In genomic region chr11:71410363-71410966, GRCh38 we compare ENCODE assay signal across 28 cellular contexts.
"Had no signal": no experiment of that assay in that cellular context is flagged by ENCODE, and none has a peak within 500 bp of the region (broad histone marks: within the 10 kb centered on the region; RNA-seq: fewer than 3 reads in every experiment).

No MANE protein-coding gene starts in this region.

- H3K9me3 ChIP-seq: adrenal gland, body of pancreas, colonic mucosa had no signal

- DNase-seq: activated CD4-positive, alpha-beta memory T cell treated with anti-CD3 and anti-CD28 coated beads for 36 hours; activated CD4-positive, alpha-beta T cell treated with anti-CD3 and anti-CD28 coated beads for 36 hours; activated CD4-positive, alpha-beta T cell treated with anti-CD3 and anti-CD28 coated beads, Interleukin-2, amount 10 ng/mL, durations not matched to agents 24 days and 14 days; activated CD4-positive, CD25-positive, alpha-beta regulatory T cell; activated CD4-positive, CD25-positive, alpha-beta regulatory T cell treated with anti-CD3 and anti-CD28 coated beads, Interleukin-2, amount 50 U/mL, for 72 hours; activated CD8-positive, alpha-beta memory T cell treated with anti-CD3 and anti-CD28 coated beads, Interleukin-2, amount 10 ng/mL, durations not matched to agents 7 days and 5 days; activated CD8-positive, alpha-beta memory T cell treated with anti-CD3 and anti-CD28 coated beads, Interleukin-2, amount 50 U/mL, for 4 hours; activated CD8-positive, alpha-beta T cell treated with anti-CD3 and anti-CD28 coated beads, Interleukin-2, amount 10 ng/mL, durations not matched to agents 7 days and 5 days; activated effector memory CD4-positive, alpha-beta T cell treated with anti-CD3 and anti-CD28 coated beads, Interleukin-2, amount 50 U/mL, for 16 hours; activated naive CD4-positive, alpha-beta T cell treated with anti-CD3 and anti-CD28 coated beads for 36 hours; activated naive CD8-positive, alpha-beta T cell treated with anti-CD3 and anti-CD28 coated beads for 36 hours; activated naive CD8-positive, alpha-beta T cell treated with anti-CD3 and anti-CD28 coated beads, Interleukin-2, amount 50 U/mL, for 24 hours; activated T-cell treated with anti-CD3 and anti-CD28 coated beads, Interleukin-2, amount 50 U/mL, for 1 hour; activated T-cell treated with anti-CD3 and anti-CD28 coated beads, Interleukin-2, amount 50 U/mL, for 48 hours; adrenal gland; amygdala; aorta; body of pancreas; caudate nucleus; colonic mucosa; effector CD8-positive, alpha-beta T cell; foreskin fibroblast; head of caudate nucleus; T-helper 17 cell; T1000 had no signal

- ATAC-seq: activated CD4-positive, alpha-beta T cell treated with anti-CD3 and anti-CD28 coated beads for 36 hours; activated CD8-positive, alpha-beta memory T cell treated with anti-CD3 and anti-CD28 coated beads, Interleukin-2, amount 10 ng/mL, durations not matched to agents 7 days and 5 days; activated CD8-positive, alpha-beta T cell treated with anti-CD3 and anti-CD28 coated beads, Interleukin-2, amount 10 ng/mL, durations not matched to agents 7 days and 5 days; activated naive CD8-positive, alpha-beta T cell treated with anti-CD3 and anti-CD28 coated beads, Interleukin-2, amount 50 U/mL, for 24 hours; body of pancreas; esophagus mucosa; T-helper 17 cell had no signal

- H3K4me3 ChIP-seq: adrenal gland, body of pancreas, colonic mucosa had no signal

- H3K4me1 ChIP-seq: adrenal gland, body of pancreas, colonic mucosa had no signal

- H3K27me3 ChIP-seq: adrenal gland, body of pancreas, colonic mucosa had no signal

- H3K27ac ChIP-seq: adrenal gland, body of pancreas, colonic mucosa had no signal

- FAIRE-seq: endometrium, frontal cortex had no signal

- H3K36me3 ChIP-seq: adrenal gland, colonic mucosa had no signal
